8 cellular contexts compared by ENCODE assay signal in genomic region chr17:18182978-18183333, GRCh38. TPM values are rescaled to one million over a fixed set of nuclear protein-coding genes. Genes with fewer than 3 reads are reported as not detected.
DNase-seq lines count a peak whose midpoint lies in the region; TF ChIP-seq lines count a peak whose summit lies in the region.

No MANE protein-coding gene starts in this region.

- H3K4me1 Mint-ChIP-seq in activated CD4-positive, alpha-beta T cell treated with anti-CD3 and anti-CD28 coated beads, Interleukin-2, amount 10 ng/mL, durations not matched to agents 7 days and 5 days: peaks cover 48% of the 10 kb centered on the region

- no peaks in the 10 kb centered on the region for H3K27me3 Mint-ChIP-seq in activated CD4-positive, alpha-beta T cell treated with anti-CD3 and anti-CD28 coated beads, Interleukin-2, amount 10 ng/mL, durations not matched to agents 7 days and 5 days

- CTCF ChIA-PET in activated CD4-positive, alpha-beta T cell treated with anti-CD3 and anti-CD28 coated beads, Interleukin-2, amount 10 ng/mL, durations not matched to agents 7 days and 5 days (lab: Charles Lee): interaction anchor here (0.7 to 2.6 kb wide), 9 partner anchors 10 to 78 kb away, joined by 3 to 10 read pairs (median 4); no protein-coding TSS in a partner anchor

- H3K9me3 Mint-ChIP-seq in activated CD4-positive, alpha-beta T cell treated with anti-CD3 and anti-CD28 coated beads, Interleukin-2, amount 10 ng/mL, durations not matched to agents 7 days and 5 days: no peaks in the 10 kb centered on the region

- H3K27ac Mint-ChIP-seq in activated CD4-positive, alpha-beta T cell treated with anti-CD3 and anti-CD28 coated beads, Interleukin-2, amount 10 ng/mL, durations not matched to agents 7 days and 5 days: peak overlapping the region; percentile 96

- POLR2A ChIA-PET in activated CD4-positive, alpha-beta T cell treated with anti-CD3 and anti-CD28 coated beads, Interleukin-2, amount 10 ng/mL, durations not matched to agents 7 days and 5 days (lab: Charles Lee): no interaction called here

- peak overlapping the region; percentile 96 for H3K4me3 Mint-ChIP-seq in activated CD4-positive, alpha-beta T cell treated with anti-CD3 and anti-CD28 coated beads, Interleukin-2, amount 10 ng/mL, durations not matched to agents 7 days and 5 days

- DNase-seq in DMS79 treated with DMSO at 0.1 percent for 48 hours (lab: John Stamatoyannopoulos, UW) (peak; percentile 69), DMS79 (lab: John Stamatoyannopoulos, UW) (no peak), HFF-Myc (ENCODE audit: extremely low read depth, low read depth) (no peak), NCI-H1105 (lab: John Stamatoyannopoulos, UW) (peak; percentile 73), ecto neural progenitor cell (ENCODE audit: low spot score) (peak; percentile 91), midbrain (lab: John Stamatoyannopoulos, UW) (peak; percentile 92)
- DNase-seq in activated CD4-positive, alpha-beta T cell treated with anti-CD3 and anti-CD28 coated beads, Interleukin-2, amount 10 ng/mL, durations not matched to agents 7 days and 5 days: peak; percentile 83
- peak; percentile 77 to 80 for DNase-seq in stimulated activated CD8-positive, alpha-beta memory T cell treated with anti-CD3 and anti-CD28 coated beads, Interleukin-2, amount 100 ng/mL, for 48 hours (ENCODE audit: low read depth in 2 of 2)

- H3K4me3 ChIP-seq in HFF-Myc (replicated peaks; ENCODE audit: low read depth, low read length): peak overlapping the region; percentile 94

- H3K36me3 Mint-ChIP-seq in activated CD4-positive, alpha-beta T cell treated with anti-CD3 and anti-CD28 coated beads, Interleukin-2, amount 10 ng/mL, durations not matched to agents 7 days and 5 days (ENCODE audit: low read depth): peaks cover 28% of the 10 kb centered on the region

- no peak for TF ChIP-seq CTCF in HFF-Myc (IDR thresholded peaks at IDR 0.05; ENCODE audit: low read depth, low read length, missing control alignments)

RNA-seq across cellular contexts. Expression of gene ALKBH5, which starts 0.7 kb away (rescaled TPM):
- 100 to 1,000 TPM in 1 of 2 experiments, 10 to 100 TPM in 1; 98.2 to 102 TPM for total RNA-seq in activated CD4-positive, alpha-beta T cell treated with anti-CD3 and anti-CD28 coated beads, Interleukin-2, amount 10 ng/mL, durations not matched to agents 7 days and 5 days

RNA-seq across cellular contexts. Expression of gene LLGL1, which starts 42.5 kb away (rescaled TPM):
- total RNA-seq in activated CD4-positive, alpha-beta T cell treated with anti-CD3 and anti-CD28 coated beads, Interleukin-2, amount 10 ng/mL, durations not matched to agents 7 days and 5 days: 10 to 100 TPM; 24.7 to 24.9 TPM

Comparison
In these comparisons a context has a peak if more than half of its experiments do, and no peak if none do; other contexts are left out.
1. DNase-seq: peak in DMS79 treated with DMSO at 0.1 percent for 48 hours (single experiment), NCI-H1105 (single experiment), activated CD4-positive, alpha-beta T cell treated with anti-CD3 and anti-CD28 coated beads, Interleukin-2, amount 10 ng/mL, durations not matched to agents 7 days and 5 days (single experiment), ecto neural progenitor cell (single experiment), midbrain (single experiment) and stimulated activated CD8-positive, alpha-beta memory T cell treated with anti-CD3 and anti-CD28 coated beads, Interleukin-2, amount 100 ng/mL, for 48 hours (2 of 2); none in DMS79 (single experiment) and HFF-Myc (single experiment).